In genomic region chr2:101012706-101013181, GRCh38 we compare ENCODE assay signal across 8 cellular contexts. TPM values are rescaled to one million over a fixed set of nuclear protein-coding genes. Genes with fewer than 3 reads are reported as not detected.
DNase-seq lines count a peak whose midpoint lies in the region; ATAC-seq and TF ChIP-seq lines count a peak whose summit lies in the region.

No MANE protein-coding gene starts in this region.

- no peaks in the 10 kb centered on the region for H3K9me3 Mint-ChIP-seq in activated T-helper 17 cell treated with anti-CD3 and anti-CD28 coated beads, Interleukin-2, amount 50 U/mL, for 72 hours

- H3K27me3 ChIP-seq in heart right ventricle, result no peaks in the 10 kb centered on the region

- H3K9me3 ChIP-seq in heart right ventricle, result no peaks in the 10 kb centered on the region

- H3K4me1 ChIP-seq in heart right ventricle, result peaks cover 0 to 8% (median 0%) of the 10 kb centered on the region in 9 donors

- TF ChIP-seq CTCF in 22Rv1 (IDR thresholded peaks at IDR 0.05) (peak; percentile 88), heart right ventricle (IDR thresholded peaks at IDR 0.05) (peak; percentile 73 to 91 (median 81)), retinal pigment epithelial cell (conservative IDR thresholded peaks at IDR 0.05; ENCODE audit: low read depth, low read length) (peak; percentile 73)

- intact Hi-C loops in heart right ventricle (cut with DNase I), result loop anchor here (1.0 to 10.0 kb wide), 8 partner anchors 140 to 240 kb away; partner anchors contain the start of genes TBC1D8 (in 4 of the 10) and CNOT11 (in 1 of the 10)

- no peak overlapping the region for H3K4me3 Mint-ChIP-seq in activated T-helper 17 cell treated with anti-CD3 and anti-CD28 coated beads, Interleukin-2, amount 50 U/mL, for 72 hours

- peaks cover 0 to 86% (median 19%) of the 10 kb centered on the region in 9 donors for H3K36me3 ChIP-seq in heart right ventricle

- H3K36me3 Mint-ChIP-seq in activated T-helper 17 cell treated with anti-CD3 and anti-CD28 coated beads, Interleukin-2, amount 50 U/mL, for 72 hours (ENCODE audit: low read depth), result peaks cover 81% of the 10 kb centered on the region

- peak overlapping the region; percentile 8 for H3K27ac Mint-ChIP-seq in activated T-helper 17 cell treated with anti-CD3 and anti-CD28 coated beads, Interleukin-2, amount 50 U/mL, for 72 hours

- H3K4me1 Mint-ChIP-seq in activated T-helper 17 cell treated with anti-CD3 and anti-CD28 coated beads, Interleukin-2, amount 50 U/mL, for 72 hours, result peaks cover 14% of the 10 kb centered on the region

- H3K27me3 Mint-ChIP-seq in activated T-helper 17 cell treated with anti-CD3 and anti-CD28 coated beads, Interleukin-2, amount 50 U/mL, for 72 hours, result no peaks in the 10 kb centered on the region

- 41% methylated on average over 5 of the region's 5 CpGs for WGBS in heart right ventricle, 2 donors

- H3K4me3 ChIP-seq in heart right ventricle, result no peak overlapping the region
- no peak overlapping the region for H3K4me3 ChIP-seq in retinal pigment epithelial cell (ENCODE audit: low read length)

- DNase-seq in DMS114 treated with DMSO at 0.1 percent for 48 hours (lab: John Stamatoyannopoulos, UW; ENCODE audit: unreplicated experiment) (peak; percentile 30), NCI-H1105 treated with DMSO at 0.1 percent for 48 hours (lab: John Stamatoyannopoulos, UW) (peak; percentile 9), heart right ventricle (peak in 1 of 2 donors; percentile 26), retinal pigment epithelial cell (ENCODE audit: low read depth) (no peak)

- 0 out of 2 replicates have a peak overlapping the region, but pooled peaks have one; percentile 19 for H3K27ac ChIP-seq in 22Rv1
- no peak overlapping the region for H3K27ac ChIP-seq in heart right ventricle

- no peak for ATAC-seq in activated T-helper 17 cell treated with anti-CD3 and anti-CD28 coated beads, Interleukin-2, amount 50 U/mL, for 72 hours (replicated peaks)
- no peak for ATAC-seq in heart right ventricle
- ATAC-seq in GM19328 (IDR thresholded peaks at IDR 0.05; ENCODE audit: unreplicated experiment), result no peak
- no peak for ATAC-seq in GM19455 (IDR thresholded peaks at IDR 0.05; ENCODE audit: unreplicated experiment)

RNA-seq across cellular contexts. Expression of gene RPL31, which starts 10.7 kb away (rescaled TPM):
- total RNA-seq in activated T-helper 17 cell treated with anti-CD3 and anti-CD28 coated beads, Interleukin-2, amount 50 U/mL, for 72 hours, result 1,000 to 10,000 TPM; 1,159 to 1,593 TPM
- 100 to 1,000 TPM; 610 to 902 (median 663) TPM for total RNA-seq in heart right ventricle
- 1,000 to 10,000 TPM; 2,707 to 4,595 TPM for polyA plus RNA-seq in heart right ventricle
